ENCODE assay signal across 1 cellular context in genomic region chr7:65981965-65982792, GRCh38.
TF ChIP-seq lines count a peak whose summit lies in the region.

GUSB (minus strand) TSS chr7:65982213; CDS start chr7:65982183, 30 bp downstream.

TF ChIP-seq in HepG2, 621 proteins besides CTCF, POLR2A, EP300 and RAD21 (continued from another document and continues in another):
- TF ChIP-seq ARID5B (CRISPR knock-in tag; IDR thresholded peaks at IDR 0.05) (peak; percentile 71), KDM5A (IDR thresholded peaks at IDR 0.05; ENCODE audit: borderline replicate concordance, low read length) (peak; percentile 57; the same call in 1 of the 2 replicates), TMF1 (CRISPR knock-in tag; IDR thresholded peaks at IDR 0.05; ENCODE audit: low read depth) (peak; percentile 92), ZNF768 (CRISPR knock-in tag; IDR thresholded peaks at IDR 0.05) (peak; percentile 74; the same call in 1 of the 2 replicates), REPIN1 (CRISPR knock-in tag; IDR thresholded peaks at IDR 0.05; ENCODE audit: borderline replicate concordance, low read depth) (peak; percentile 96), ZNF605 (CRISPR knock-in tag; IDR thresholded peaks at IDR 0.05) (peak; percentile 96), ZNF547 (CRISPR knock-in tag; IDR thresholded peaks at IDR 0.05) (peak; percentile 95), KLF9 (CRISPR knock-in tag; IDR thresholded peaks at IDR 0.05; ENCODE audit: low read depth) (peak; percentile 93), ZNF205 (CRISPR knock-in tag; IDR thresholded peaks at IDR 0.05) (peak; percentile 90; the same call in 1 of the 2 replicates), ZC3H4 (CRISPR knock-in tag; IDR thresholded peaks at IDR 0.05; ENCODE audit: borderline replicate concordance) (no peak), ZC3H13 (CRISPR knock-in tag; IDR thresholded peaks at IDR 0.05) (no peak; the same call in 1 of the 2 replicates), MYNN (CRISPR knock-in tag; IDR thresholded peaks at IDR 0.05; ENCODE audit: low read depth) (peak; percentile 63; the same call in 1 of the 2 replicates), ZNF879 (CRISPR knock-in tag; IDR thresholded peaks at IDR 0.05) (no peak), HDAC6 (IDR thresholded peaks at IDR 0.05; ENCODE audit: low read depth, low read length) (no peak), ZNF501 (CRISPR knock-in tag; IDR thresholded peaks at IDR 0.05) (peak; percentile 96), ZSCAN31 (CRISPR knock-in tag; IDR thresholded peaks at IDR 0.05; ENCODE audit: low read depth) (peak; percentile 96; the same call in 1 of the 2 replicates), ZNF720 (CRISPR knock-in tag; IDR thresholded peaks at IDR 0.05) (0 out of 2 replicates have a peak, but pooled peaks have one; percentile 40), ZNF230 (CRISPR knock-in tag; IDR thresholded peaks at IDR 0.05) (0 out of 2 replicates have a peak, but pooled peaks have one; percentile 69), FOXK1 (CRISPR knock-in tag; IDR thresholded peaks at IDR 0.05; ENCODE audit: borderline replicate concordance, low read depth) (peak; percentile 92), ZNF367 (CRISPR knock-in tag; IDR thresholded peaks at IDR 0.05; ENCODE audit: borderline replicate concordance) (peak; percentile 94; the same call in 1 of the 2 replicates), SYNCRIP (IDR thresholded peaks at IDR 0.05; ENCODE audit: insufficient read depth, low read depth, low read length) (no peak), ZFP91 (CRISPR knock-in tag; IDR thresholded peaks at IDR 0.05; ENCODE audit: borderline replicate concordance) (peak; percentile 95; the same call in 1 of the 2 replicates), ARID3A (IDR thresholded peaks at IDR 0.05; ENCODE audit: low read depth, low read length) (no peak), PRDM4 (CRISPR knock-in tag; IDR thresholded peaks at IDR 0.05; ENCODE audit: borderline replicate concordance) (peak; percentile 86; the same call in 1 of the 2 replicates), ZNF503 (CRISPR knock-in tag; IDR thresholded peaks at IDR 0.05) (peak; percentile 87), ARNTL (CRISPR knock-in tag; IDR thresholded peaks at IDR 0.05) (peak; percentile 78; the same call in 1 of the 2 replicates), MLX (CRISPR knock-in tag; IDR thresholded peaks at IDR 0.05) (peak; percentile 53; the same call in 1 of the 2 replicates), SAP130 (CRISPR knock-in tag; IDR thresholded peaks at IDR 0.05; ENCODE audit: low read depth) (peak; percentile 94), ZFYVE20 (CRISPR knock-in tag; IDR thresholded peaks at IDR 0.05; ENCODE audit: borderline replicate concordance, low read depth) (0 out of 2 replicates have a peak, but pooled peaks have one; percentile 51), USF2 (IDR thresholded peaks at IDR 0.05; ENCODE audit: low read depth, low read length) (peak; percentile 57), USF2 (CRISPR knock-in tag; IDR thresholded peaks at IDR 0.05; ENCODE audit: borderline replicate concordance) (peak; percentile 83; the same call in 1 of the 2 replicates), ETV5 (CRISPR knock-in tag; IDR thresholded peaks at IDR 0.05; ENCODE audit: borderline replicate concordance) (peak; percentile 73), ZNF513 (CRISPR knock-in tag; conservative IDR thresholded peaks at IDR 0.05) (0 out of 2 replicates have a peak, but pooled peaks have one; percentile 65), HNF1B (CRISPR knock-in tag; IDR thresholded peaks at IDR 0.05) (peak; percentile 94), ZBTB33 (CRISPR knock-in tag; IDR thresholded peaks at IDR 0.05) (peak; percentile 53; the same call in 1 of the 2 replicates), ZNF224 (CRISPR knock-in tag; IDR thresholded peaks at IDR 0.05) (peak; percentile 17; the same call in 1 of the 2 replicates), ZMYM3 (CRISPR knock-in tag; IDR thresholded peaks at IDR 0.05) (peak; percentile 77; the same call in 1 of the 2 replicates), TCF7L2 (IDR thresholded peaks at IDR 0.05; ENCODE audit: low read depth, low read length) (no peak)
